ENCODE assay signal across 8 cellular contexts in the genomic region with DNA sequence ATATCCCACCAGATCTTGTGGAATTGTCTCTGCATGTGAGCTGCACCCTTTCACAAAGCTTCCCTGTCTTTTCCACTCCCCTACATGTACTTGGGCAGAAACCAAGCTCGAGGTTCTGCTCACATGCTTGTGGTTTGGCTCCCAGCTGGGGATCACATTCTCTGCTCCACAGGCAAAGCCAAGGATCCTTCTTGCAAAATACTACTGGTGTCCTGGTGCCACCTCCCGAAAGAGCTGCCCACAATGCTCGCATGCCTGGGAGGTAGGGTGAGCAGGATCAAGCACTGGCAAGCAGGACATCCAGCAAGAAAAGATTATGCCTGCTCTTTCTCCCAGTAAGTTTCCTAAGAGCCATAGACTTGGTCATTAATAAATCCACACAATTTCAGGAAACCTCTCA. TPM values are rescaled to one million over a fixed set of nuclear protein-coding genes. Genes with fewer than 3 reads are reported as not detected.
DNase-seq lines count a peak whose midpoint lies in the region; FAIRE-seq and TF ChIP-seq lines count a peak whose summit lies in the region.

No MANE protein-coding gene starts in this region.

- WGBS in tibial nerve, 2 donors: 35 to 43% methylated on average over 3 of the region's 3 CpGs

- H3K4me1 ChIP-seq in HUES48 (ENCODE audit: control insufficient read depth, insufficient read depth, low read length) (peaks cover 58% of the 10 kb centered on the region), keratinocyte (ENCODE audit: control insufficient read depth, extremely low read depth, insufficient read depth, low read length) (peaks cover 4% of the 10 kb centered on the region), tibial nerve (peaks cover 0 to 32% (median 3%) of the 10 kb centered on the region in 4 donors), Karpas-422 (ENCODE audit: low read length) (no peaks in the 10 kb centered on the region)

- H3K36me3 Mint-ChIP-seq in activated CD4-positive, alpha-beta T cell treated with anti-CD3 and anti-CD28 coated beads, Interleukin-2, amount 10 ng/mL, durations not matched to agents 24 days and 14 days (ENCODE audit: low read depth): no peaks in the 10 kb centered on the region

- no peak overlapping the region for H3K27ac Mint-ChIP-seq in activated CD4-positive, alpha-beta T cell treated with anti-CD3 and anti-CD28 coated beads, Interleukin-2, amount 10 ng/mL, durations not matched to agents 24 days and 14 days

- intact Hi-C loops in activated CD4-positive, alpha-beta T cell treated with anti-CD3 and anti-CD28 coated beads, Interleukin-2, amount 10 ng/mL, durations not matched to agents 24 days and 14 days (cut with micrococcal nuclease): loop anchor here (10.0 kb wide), 1 partner anchor 60 kb away; no protein-coding TSS in a partner anchor
- intact Hi-C loops in dorsolateral prefrontal cortex (cut with DNase I): no loop called here

- H3K4me2 ChIP-seq in keratinocyte (ENCODE audit: control insufficient read depth, extremely low read depth, insufficient read depth, low read depth, low read length) (no peak overlapping the region), Karpas-422 (ENCODE audit: low read depth, low read length, poor library complexity, severe bottlenecking) (no peak overlapping the region)

- H3K4me1 Mint-ChIP-seq in activated CD4-positive, alpha-beta T cell treated with anti-CD3 and anti-CD28 coated beads, Interleukin-2, amount 10 ng/mL, durations not matched to agents 24 days and 14 days: no peaks in the 10 kb centered on the region

- no peaks in the 10 kb centered on the region for H3K9me1 ChIP-seq in keratinocyte (ENCODE audit: control insufficient read depth, extremely low read depth, insufficient read depth, low read length)

- DNase-seq in T47D (ENCODE audit: low read depth in 1 of 2, low spot score in 1 of 2) (peak; percentile 10 to 91), keratinocyte (ENCODE audit: low read depth, low spot score) (no peak), tibial nerve (ENCODE audit: low spot score in 2 of 2) (peak; percentile 68 to 80), HuH-7.5 (ENCODE audit: low spot score) (no peak), dorsolateral prefrontal cortex (no peak), Karpas-422 (no peak)
- DNase-seq in activated CD4-positive, alpha-beta T cell treated with anti-CD3 and anti-CD28 coated beads, Interleukin-2, amount 10 ng/mL, durations not matched to agents 24 days and 14 days: no peak

- no peaks in the 10 kb centered on the region for H3K9me3 Mint-ChIP-seq in activated CD4-positive, alpha-beta T cell treated with anti-CD3 and anti-CD28 coated beads, Interleukin-2, amount 10 ng/mL, durations not matched to agents 24 days and 14 days

- H3K27me3 ChIP-seq in HUES48 (ENCODE audit: control insufficient read depth, insufficient read depth, low read length) (no peaks in the 10 kb centered on the region), keratinocyte (ENCODE audit: control insufficient read depth, extremely low read depth, insufficient read depth, low read length) (no peaks in the 10 kb centered on the region), tibial nerve (no peaks in the 10 kb centered on the region), dorsolateral prefrontal cortex (no peaks in the 10 kb centered on the region), Karpas-422 (ENCODE audit: low read length) (no peaks in the 10 kb centered on the region)

- H3K27me3 Mint-ChIP-seq in activated CD4-positive, alpha-beta T cell treated with anti-CD3 and anti-CD28 coated beads, Interleukin-2, amount 10 ng/mL, durations not matched to agents 24 days and 14 days: no peaks in the 10 kb centered on the region

- no peak overlapping the region for H3K4me3 ChIP-seq in HUES48 (ENCODE audit: low read depth, low read length)
- no peak overlapping the region for H3K4me3 ChIP-seq in keratinocyte (ENCODE audit: control insufficient read depth in 2 of 3, extremely low read depth in 1 of 3, insufficient read depth in 2 of 3, low read depth in 1 of 3, low read length in 3 of 3)
- no peak overlapping the region for H3K4me3 ChIP-seq in tibial nerve
- H3K4me3 ChIP-seq in dorsolateral prefrontal cortex: no peak overlapping the region
- H3K4me3 ChIP-seq in Karpas-422 (ENCODE audit: low read length): no peak overlapping the region

- TF ChIP-seq EP300 in tibial nerve (IDR thresholded peaks at IDR 0.05): peak; percentile 73 to 95

- peak; percentile 96 for FAIRE-seq in keratinocyte (lab: Jason Lieb, UNC)

- dilution Hi-C loops in keratinocyte (cut with MboI; ENCODE audit: extremely low pct_ligation_motif_present, low sequenced_read_pairs): no loop called here

- H3K9me3 ChIP-seq in HUES48 (ENCODE audit: control insufficient read depth, insufficient read depth, low read length) (no peaks in the 10 kb centered on the region), keratinocyte (ENCODE audit: control insufficient read depth, low read depth, low read length) (no peaks in the 10 kb centered on the region), tibial nerve (no peaks in the 10 kb centered on the region), Karpas-422 (ENCODE audit: low read length) (no peaks in the 10 kb centered on the region)

- no peak for TF ChIP-seq POLR2A in tibial nerve (IDR thresholded peaks at IDR 0.05)

- H3K4me3 Mint-ChIP-seq in activated CD4-positive, alpha-beta T cell treated with anti-CD3 and anti-CD28 coated beads, Interleukin-2, amount 10 ng/mL, durations not matched to agents 24 days and 14 days: no peak overlapping the region

- in situ Hi-C loops in T47D (cut with HindIII; ENCODE audit: low pct_unique_long_range_greater_than_20kb, low sequenced_read_pairs): no loop called here

- H3K9me2 ChIP-seq in Karpas-422 (replicated peaks; ENCODE audit: insufficient read depth, low read length): no peaks in the 10 kb centered on the region

- TF ChIP-seq CTCF in keratinocyte (optimal IDR thresholded peaks at IDR 0.05 in 1 of 3, IDR thresholded peaks at IDR 0.05 in 1 of 3, conservative IDR thresholded peaks at IDR 0.05 in 1 of 3; ENCODE audit: extremely low read depth in 1 of 3, insufficient read depth in 2 of 3, low read length in 3 of 3) (peak in 1 of 3 experiments; percentile 65), tibial nerve (IDR thresholded peaks at IDR 0.05) (no peak), dorsolateral prefrontal cortex (IDR thresholded peaks at IDR 0.05 in 54 of 56, conservative IDR thresholded peaks at IDR 0.05 in 2 of 56; ENCODE audit: low read depth in 1 of 56, partially characterized antibody in 56 of 56) (no peak)

- H4K20me1 ChIP-seq in keratinocyte (ENCODE audit: control insufficient read depth, extremely low read depth, insufficient read depth, low read length) (no peaks in the 10 kb centered on the region), Karpas-422 (ENCODE audit: insufficient read depth, low read depth, low read length) (no peaks in the 10 kb centered on the region)

- H3K9ac ChIP-seq in HUES48 (ENCODE audit: low read depth, low read length) (no peak overlapping the region), keratinocyte (ENCODE audit: control insufficient read depth, extremely low read depth, insufficient read depth, low read length) (no peak overlapping the region), Karpas-422 (ENCODE audit: low read length) (no peak overlapping the region)

- H2AFZ ChIP-seq in keratinocyte (ENCODE audit: control insufficient read depth, low read length) (no peak overlapping the region), Karpas-422 (ENCODE audit: low read length) (no peak overlapping the region)

- no peaks in the 10 kb centered on the region for H3K79me2 ChIP-seq in keratinocyte (ENCODE audit: control insufficient read depth, insufficient read depth, low read length)
- H3K79me2 ChIP-seq in Karpas-422 (ENCODE audit: low read length): no peaks in the 10 kb centered on the region

- H3K27ac ChIP-seq in HUES48 (ENCODE audit: low read depth, low read length) (peak overlapping the region; percentile 86), keratinocyte (ENCODE audit: control insufficient read depth, insufficient read depth, low read length) (no peak overlapping the region), tibial nerve (peak overlapping the region in 1 of 4 donors; percentile 69), dorsolateral prefrontal cortex (no peak overlapping the region), Karpas-422 (ENCODE audit: low read length) (no peak overlapping the region)

- H3K36me3 ChIP-seq in HUES48 (ENCODE audit: control insufficient read depth, insufficient read depth, low read length) (no peaks in the 10 kb centered on the region), keratinocyte (ENCODE audit: control insufficient read depth in 2 of 2, extremely low read depth in 1 of 2, insufficient read depth in 2 of 2, low read length in 2 of 2) (no peaks in the 10 kb centered on the region), tibial nerve (no peaks in the 10 kb centered on the region), Karpas-422 (ENCODE audit: insufficient read depth, low read length) (no peaks in the 10 kb centered on the region)

RNA-seq across cellular contexts. Expression of gene PPARGC1A, which starts 45.1 kb away (rescaled TPM):
- 0.08 to 0.18 TPM (median 0.14 TPM) in 3 replicates for polyA plus RNA-seq in keratinocyte
- 0.04 TPM for polyA plus RNA-seq in keratinocyte (2011; ENCODE audit: low read depth)
- 0.04 TPM in 2 replicates for polyA plus RNA-seq in keratinocyte (2011; cell fraction: cytosol; rRNA removed)
- 0.03 and 0.24 TPM in 2 replicates for polyA plus RNA-seq in keratinocyte (2011; cell fraction: nucleus; rRNA removed)
- polyA plus RNA-seq in keratinocyte (2012; ENCODE audit: low replicate concordance): 0.08 and 0.18 TPM in 2 replicates
- polyA minus RNA-seq in keratinocyte: 0.03 to 0.77 TPM in 2 of 3 replicates, not detected in the other
- not detected for polyA minus RNA-seq in keratinocyte (2011; cell fraction: cytosol; rRNA and poly(A)+ RNA removed)
- polyA minus RNA-seq in keratinocyte (2011; cell fraction: nucleus; rRNA and poly(A)+ RNA removed): 0.16 and 0.21 TPM in 2 replicates
- 10 to 100 TPM in 1 of 4 donors, 1 to 10 TPM in 3; 4.6 to 14.7 (median 6.8) TPM for total RNA-seq in tibial nerve
- total RNA-seq in activated CD4-positive, alpha-beta T cell treated with anti-CD3 and anti-CD28 coated beads, Interleukin-2, amount 10 ng/mL, durations not matched to agents 24 days and 14 days: not detected in 2 replicates
- total RNA-seq in dorsolateral prefrontal cortex: 10 to 100 TPM; 22.2 to 70.7 (median 45.6) TPM
- 0.14 TPM in 1 of 2 replicates, not detected in the other for total RNA-seq in Karpas-422 (2014; rRNA removed; shearing (Covaris generic); ENCODE audit: low replicate concordance)

Comparison
In these comparisons a context has a peak if more than half of its experiments do, and no peak if none do; other contexts are left out.
1. DNase-seq: peak in T47D (2 of 2) and tibial nerve (2 of 2); none in keratinocyte (single experiment), HuH-7.5 (single experiment), activated CD4-positive, alpha-beta T cell treated with anti-CD3 and anti-CD28 coated beads, Interleukin-2, amount 10 ng/mL, durations not matched to agents 24 days and 14 days (single experiment), dorsolateral prefrontal cortex (0 of 10) and Karpas-422 (single experiment).